15 cellular contexts compared by ENCODE assay signal in the genomic region with DNA sequence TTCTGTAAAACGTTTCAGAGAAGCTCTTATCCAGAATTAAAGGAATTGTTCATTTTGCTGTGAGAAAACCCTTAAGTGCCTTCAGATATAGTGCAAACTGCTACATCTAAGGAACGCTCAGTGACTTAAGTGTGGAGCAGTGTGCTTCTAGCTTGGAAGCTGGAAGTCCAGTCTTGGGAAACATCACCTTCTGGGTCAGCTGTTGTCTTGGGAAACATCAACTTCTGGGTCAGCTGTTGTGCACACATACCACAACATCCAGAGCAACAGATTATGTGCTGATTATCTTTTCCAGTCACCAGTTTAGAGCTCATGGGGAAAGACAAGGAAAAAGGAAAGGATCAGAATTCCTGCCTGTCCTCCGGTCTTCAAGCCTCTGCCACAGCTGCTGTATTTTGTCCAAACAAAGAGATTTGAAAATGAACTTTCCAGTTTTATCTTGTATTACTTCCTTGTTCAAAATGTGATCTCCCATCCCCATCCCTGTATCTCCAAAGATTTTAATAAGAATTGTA.
A peak's percentile ranks its signal among the peaks of the same experiment; 100 is the strongest.
DNase-seq lines count a peak whose midpoint lies in the region; ATAC-seq and TF ChIP-seq lines count a peak whose summit lies in the region.
"Had no signal": no experiment of that assay in that cellular context is flagged by ENCODE, and none has a peak within 500 bp of the region (broad histone marks: within the 10 kb centered on the region; RNA-seq: fewer than 3 reads in every experiment).

No MANE protein-coding gene starts in this region.

- no peak overlapping the region for H3K4me3 Mint-ChIP-seq in progenitor cell of endocrine pancreas (ENCODE audit: low read depth)
- H3K4me3 Mint-ChIP-seq: CD4-positive, alpha-beta memory T cell; HFFc6 had no signal

- no peak for TF ChIP-seq POLR2A in body of pancreas (IDR thresholded peaks at IDR 0.05)

- H3K27ac Mint-ChIP-seq in progenitor cell of endocrine pancreas: peak overlapping the region; percentile 15
- H3K27ac Mint-ChIP-seq: CD4-positive, alpha-beta memory T cell; HFFc6 had no signal

- ATAC-seq in body of pancreas (peak; percentile 76), aorta (ENCODE audit: low FRiP score) (peak; percentile 26)

- H3K9me3 ChIP-seq in SJCRH30 (replicated peaks) (no peaks in the 10 kb centered on the region), body of pancreas (no peaks in the 10 kb centered on the region), aorta (ENCODE audit: control insufficient read depth, low read length) (no peaks in the 10 kb centered on the region)
- H3K9me3 ChIP-seq: HAP-1 had no signal

- DNase-seq in SJCRH30: peak; percentile 51 to 81
- DNase-seq in body of pancreas: peak in 3 of 4 donors; percentile 40 to 48 (median 42)
- no peak for DNase-seq in progenitor cell of endocrine pancreas (ENCODE audit: low spot score, unreplicated experiment)
- no peak for DNase-seq in aorta
- DNase-seq in middle frontal gyrus (ENCODE audit: extremely low spot score, low spot score): no peak
- no peak for DNase-seq in NK-92 treated with Interleukin-12 subunit alpha and Interleukin-12 subunit beta, amount 100 ng/mL, for 24 hours (lab: John Stamatoyannopoulos, UW)
- no peak for DNase-seq in central memory CD4-positive, alpha-beta T cell
- DNase-seq: Calu3; CD4-positive, alpha-beta memory T cell; COR-L47; DMS53; DMS79 treated with DMSO at 0.1 percent for 48 hours; GOT3; HFFc6 had no signal

- H3K27me3 Mint-ChIP-seq in progenitor cell of endocrine pancreas: no peaks in the 10 kb centered on the region
- H3K27me3 Mint-ChIP-seq: CD4-positive, alpha-beta memory T cell had no signal

- H3K4me3 ChIP-seq in SJCRH30: no peak overlapping the region
- no peak overlapping the region for H3K4me3 ChIP-seq in body of pancreas
- H3K4me3 ChIP-seq in aorta (ENCODE audit: low read length in 2 of 2): no peak overlapping the region
- H3K4me3 ChIP-seq: HAP-1 had no signal

- H3K36me3 ChIP-seq in SJCRH30 (no peaks in the 10 kb centered on the region), body of pancreas (replicated peaks in 1 of 2; ENCODE audit: insufficient read depth in 1 of 2, low read depth in 2 of 2) (no peaks in the 10 kb centered on the region), aorta (ENCODE audit: control insufficient read depth in 1 of 2, insufficient read depth in 2 of 2, low read length in 1 of 2) (no peaks in the 10 kb centered on the region)
- H3K36me3 ChIP-seq: HAP-1 had no signal

- no peaks in the 10 kb centered on the region for H3K9me3 Mint-ChIP-seq in progenitor cell of endocrine pancreas (ENCODE audit: low read depth)

- TF ChIP-seq CTCF in body of pancreas (IDR thresholded peaks at IDR 0.05): no peak
- TF ChIP-seq CTCF in progenitor cell of endocrine pancreas (IDR thresholded peaks at IDR 0.05; ENCODE audit: unreplicated experiment): no peak

- peak overlapping the region; percentile 80 for H3K27ac ChIP-seq in SJCRH30
- H3K27ac ChIP-seq in body of pancreas: peak overlapping the region in 2 of 4 donors; percentile 17 to 34
- H3K27ac ChIP-seq in aorta (ENCODE audit: low read depth in 1 of 2, low read length in 2 of 2): no peak overlapping the region

- H3K36me3 Mint-ChIP-seq in progenitor cell of endocrine pancreas (ENCODE audit: insufficient read depth): no peaks in the 10 kb centered on the region
- H3K36me3 Mint-ChIP-seq: CD4-positive, alpha-beta memory T cell had no signal

- H3K27me3 ChIP-seq in SJCRH30: no peaks in the 10 kb centered on the region
- H3K27me3 ChIP-seq in body of pancreas: no peaks in the 10 kb centered on the region
- no peaks in the 10 kb centered on the region for H3K27me3 ChIP-seq in aorta (ENCODE audit: control insufficient read depth in 1 of 2, insufficient read depth in 2 of 2, low read length in 1 of 2)

- H3K4me1 Mint-ChIP-seq in progenitor cell of endocrine pancreas (ENCODE audit: low read depth): peaks cover 7% of the 10 kb centered on the region
- H3K4me1 Mint-ChIP-seq: CD4-positive, alpha-beta memory T cell had no signal

- intact Hi-C loops in body of pancreas (cut with DNase I): no loop called here
- intact Hi-C loops in aorta (cut with DNase I): no loop called here

- WGBS in body of pancreas, 2 donors: 24 to 36% methylated on average over 3 of the region's 3 CpGs
- WGBS in aorta, 2 donors: 63 to 66% methylated on average over 3 of the region's 3 CpGs

- peaks cover 17% of the 10 kb centered on the region for H3K4me1 ChIP-seq in SJCRH30
- H3K4me1 ChIP-seq in body of pancreas: peaks cover 11% of the 10 kb centered on the region
- no peaks in the 10 kb centered on the region for H3K4me1 ChIP-seq in aorta (ENCODE audit: control insufficient read depth in 1 of 2, insufficient read depth in 2 of 2, low read length in 2 of 2)
- H3K4me1 ChIP-seq: HAP-1 had no signal

Comparison
In these comparisons a context has a peak if more than half of its experiments do, and no peak if none do; other contexts are left out.
1. DNase-seq: peak in SJCRH30 (2 of 2) and body of pancreas (3 of 4); none in progenitor cell of endocrine pancreas (single experiment), aorta (0 of 2), middle frontal gyrus (single experiment), NK-92 treated with Interleukin-12 subunit alpha and Interleukin-12 subunit beta, amount 100 ng/mL, for 24 hours (single experiment) and central memory CD4-positive, alpha-beta T cell (single experiment).